ENCODE assay signal across 16 cellular contexts in genomic region chr17:46935658-46936266, GRCh38. TPM values are rescaled to one million over a fixed set of nuclear protein-coding genes. Genes with fewer than 3 reads are reported as not detected.
DNase-seq lines count a peak whose midpoint lies in the region; ATAC-seq and TF ChIP-seq lines count a peak whose summit lies in the region.
"Had no signal": no experiment of that assay in that cellular context is flagged by ENCODE, and none has a peak within 500 bp of the region (broad histone marks: within the 10 kb centered on the region; RNA-seq: fewer than 3 reads in every experiment).

No MANE protein-coding gene starts in this region.

- H3K4me3 ChIP-seq in lung, result no peak overlapping the region
- H3K4me3 ChIP-seq in lower leg skin (ENCODE audit: low read depth, poor library complexity, severe bottlenecking), result no peak overlapping the region
- H3K4me3 ChIP-seq: PC-9 had no signal

- H3K4me1 ChIP-seq in lung (ENCODE audit: control insufficient read depth in 2 of 2, insufficient read depth in 2 of 2, low read length in 2 of 2), result no peaks in the 10 kb centered on the region

- H3K27ac Mint-ChIP-seq in activated T-helper 2 cell treated with anti-CD3 and anti-CD28 coated beads, Interferon-gamma antibody, Interleukin-2, Interleukin-4, amounts not matched to agents 10 μg/mL and 5 μg/mL and 100 μg/mL, durations not matched to agents 14 hours and 24 hours and 36 hours, result no peak overlapping the region
- H3K27ac Mint-ChIP-seq: memory B cell had no signal

- H3K27me3 Mint-ChIP-seq in activated T-helper 2 cell treated with anti-CD3 and anti-CD28 coated beads, Interferon-gamma antibody, Interleukin-2, Interleukin-4, amounts not matched to agents 10 μg/mL and 5 μg/mL and 100 μg/mL, durations not matched to agents 14 hours and 24 hours and 36 hours (ENCODE audit: low read depth), result no peaks in the 10 kb centered on the region
- H3K27me3 Mint-ChIP-seq: memory B cell had no signal

- H3K9me3 Mint-ChIP-seq in activated T-helper 2 cell treated with anti-CD3 and anti-CD28 coated beads, Interferon-gamma antibody, Interleukin-2, Interleukin-4, amounts not matched to agents 10 μg/mL and 5 μg/mL and 100 μg/mL, durations not matched to agents 14 hours and 24 hours and 36 hours, result no peaks in the 10 kb centered on the region
- H3K9me3 Mint-ChIP-seq: memory B cell had no signal

- no peaks in the 10 kb centered on the region for H3K9me3 ChIP-seq in lung (ENCODE audit: control insufficient read depth in 2 of 2, insufficient read depth in 1 of 2, low read length in 1 of 2)

- TF ChIP-seq POLR2A in erythroblast (IDR thresholded peaks at IDR 0.05; ENCODE audit: low read length) (peak; percentile 34), lower leg skin (IDR thresholded peaks at IDR 0.05) (no peak)

- intact Hi-C loops in Right ventricle myocardium inferior (cut with DNase I) (no loop called here), cardiac septum (cut with DNase I) (no loop called here), lower leg skin (cut with DNase I; ENCODE audit: low total_unique reads) (no loop called here)
- intact Hi-C loops in activated T-helper 2 cell treated with anti-CD3 and anti-CD28 coated beads, Interferon-gamma antibody, Interleukin-2, Interleukin-4, amounts not matched to agents 10 μg/mL and 5 μg/mL and 100 μg/mL, durations not matched to agents 14 hours and 24 hours and 36 hours (cut with micrococcal nuclease), result no loop called here

- H3K4me1 Mint-ChIP-seq in activated T-helper 2 cell treated with anti-CD3 and anti-CD28 coated beads, Interferon-gamma antibody, Interleukin-2, Interleukin-4, amounts not matched to agents 10 μg/mL and 5 μg/mL and 100 μg/mL, durations not matched to agents 14 hours and 24 hours and 36 hours (ENCODE audit: low read depth), result no peaks in the 10 kb centered on the region
- H3K4me1 Mint-ChIP-seq: memory B cell had no signal

- no peak for TF ChIP-seq CTCF in lung (IDR thresholded peaks at IDR 0.05; ENCODE audit: control extremely low read depth, extremely low read depth)
- TF ChIP-seq CTCF in lower leg skin (IDR thresholded peaks at IDR 0.05), result no peak

- no peak for DNase-seq in Right ventricle myocardium inferior (ENCODE audit: missing footprints)
- no peak for DNase-seq in cardiac septum (ENCODE audit: low spot score)
- peak; percentile 89 to 91 for DNase-seq in erythroblast (lab: John Stamatoyannopoulos, UW)
- no peak for DNase-seq in lung (ENCODE audit: low spot score)
- DNase-seq in cerebellar nuclear complex (lab: John Stamatoyannopoulos, UW), result no peak
- no peak for DNase-seq in lower leg skin (ENCODE audit: low spot score in 2 of 2)
- no peak for DNase-seq in activated T-helper 2 cell treated with anti-CD3 and anti-CD28 coated beads, Interferon-gamma antibody, Interleukin-2, Interleukin-4, amounts not matched to agents 10 μg/mL and 5 μg/mL and 100 μg/mL, durations not matched to agents 14 hours and 24 hours and 36 hours (ENCODE audit: low spot score)
- no peak for DNase-seq in NK-92 (lab: John Stamatoyannopoulos, UW; ENCODE audit: unreplicated experiment)
- DNase-seq: activated naive CD4-positive, alpha-beta T cell; DMS79; NCI-H1694 treated with DMSO at 0.1 percent for 48 hours; NCI-H510A treated with DMSO at 0.1 percent for 48 hours; PC-9; stimulated activated CD4-positive, alpha-beta T cell treated with anti-CD3 and anti-CD28 coated beads, Interleukin-2, amount 100 ng/mL, for 48 hours had no signal

- WGBS in lung, 2 donors, result 70 to 81% methylated on average over 7 of the region's 7 CpGs
- 54 to 63% methylated on average over 7 of the region's 7 CpGs for WGBS in lower leg skin, 2 donors

- no peaks in the 10 kb centered on the region for H3K27me3 ChIP-seq in lung (ENCODE audit: control insufficient read depth, insufficient read depth)

- H3K36me3 Mint-ChIP-seq in activated T-helper 2 cell treated with anti-CD3 and anti-CD28 coated beads, Interferon-gamma antibody, Interleukin-2, Interleukin-4, amounts not matched to agents 10 μg/mL and 5 μg/mL and 100 μg/mL, durations not matched to agents 14 hours and 24 hours and 36 hours (ENCODE audit: low read depth), result peaks cover 92% of the 10 kb centered on the region

- ATAC-seq in Right ventricle myocardium inferior (peak; percentile 42), lung (ENCODE audit: insufficient read depth, low FRiP score) (peak; percentile 41)
- ATAC-seq: sciatic nerve had no signal

- no peak overlapping the region for H3K4me3 Mint-ChIP-seq in activated T-helper 2 cell treated with anti-CD3 and anti-CD28 coated beads, Interferon-gamma antibody, Interleukin-2, Interleukin-4, amounts not matched to agents 10 μg/mL and 5 μg/mL and 100 μg/mL, durations not matched to agents 14 hours and 24 hours and 36 hours (ENCODE audit: low read depth)
- H3K4me3 Mint-ChIP-seq: memory B cell had no signal

- H3K27ac ChIP-seq in lung (ENCODE audit: low read depth in 1 of 2, low read length in 1 of 2), result peak overlapping the region in 1 of 2 donors; percentile 0
- H3K27ac ChIP-seq: PC-9 had no signal

- H3K36me3 ChIP-seq in lung (ENCODE audit: control insufficient read depth in 2 of 2, insufficient read depth in 2 of 2, low read length in 2 of 2), result peaks cover 58 to 73% of the 10 kb centered on the region in 2 donors

RNA-seq across cellular contexts. Expression of gene GOSR2, which starts 12.8 kb away (rescaled TPM):
- total RNA-seq in Right ventricle myocardium inferior, result 35.2 TPM
- total RNA-seq in cardiac septum, result 45.9 TPM
- 10 to 100 TPM; 49.6 to 52.9 TPM for total RNA-seq in lung
- 10 to 100 TPM; 22.4 to 34.5 TPM for polyA plus RNA-seq in lung
- 10 to 100 TPM; 28.5 to 37.6 (median 30.3) TPM for total RNA-seq in lower leg skin
- total RNA-seq in activated T-helper 2 cell treated with anti-CD3 and anti-CD28 coated beads, Interferon-gamma antibody, Interleukin-2, Interleukin-4, amounts not matched to agents 10 μg/mL and 5 μg/mL and 100 μg/mL, durations not matched to agents 14 hours and 24 hours and 36 hours, result 53.9 and 60.4 TPM in 2 replicates

RNA-seq across cellular contexts. Expression of gene RPRML, which starts 43.3 kb away (rescaled TPM):
- total RNA-seq in Right ventricle myocardium inferior (not detected), cardiac septum (0.38 TPM), lung (under 1 TPM in 1 of 2 donors, not detected in 1; 0.37 TPM), lower leg skin (1 to 10 TPM; 3.2 to 9.9 (median 6.1) TPM)
- under 1 TPM in 1 of 2 donors, not detected in 1; 0.10 TPM for polyA plus RNA-seq in lung
- not detected in 2 replicates for total RNA-seq in activated T-helper 2 cell treated with anti-CD3 and anti-CD28 coated beads, Interferon-gamma antibody, Interleukin-2, Interleukin-4, amounts not matched to agents 10 μg/mL and 5 μg/mL and 100 μg/mL, durations not matched to agents 14 hours and 24 hours and 36 hours
- total RNA-seq: PC-9, sciatic nerve had no signal

Comparison
In these comparisons a context has a peak if more than half of its experiments do, and no peak if none do; other contexts are left out.
1. DNase-seq: peak in erythroblast (2 of 2); none in Right ventricle myocardium inferior (single experiment), cardiac septum (single experiment), lung (single experiment), cerebellar nuclear complex (0 of 2), lower leg skin (0 of 2), activated T-helper 2 cell treated with anti-CD3 and anti-CD28 coated beads, Interferon-gamma antibody, Interleukin-2, Interleukin-4, amounts not matched to agents 10 μg/mL and 5 μg/mL and 100 μg/mL, durations not matched to agents 14 hours and 24 hours and 36 hours (single experiment) and NK-92 (single experiment).